ENCODE assay signal across 8 cellular contexts in genomic region chr2:102736174-102736606, GRCh38. TPM values are rescaled to one million over a fixed set of nuclear protein-coding genes. Genes with fewer than 3 reads are reported as not detected.
DNase-seq lines count a peak whose midpoint lies in the region; ATAC-seq and TF ChIP-seq lines count a peak whose summit lies in the region.

No MANE protein-coding gene starts in this region.

- TF ChIP-seq CTCF in GM13976 (IDR thresholded peaks at IDR 0.05; ENCODE audit: borderline replicate concordance, control extremely low read depth, extremely low read depth, insufficient read depth, missing control alignments), result no peak
- no peak for TF ChIP-seq CTCF in neutrophil (IDR thresholded peaks at IDR 0.05)

- H3K4me3 Mint-ChIP-seq in activated CD4-positive, alpha-beta T cell treated with anti-CD3 and anti-CD28 coated beads, Interleukin-2, amount 10 ng/mL, durations not matched to agents 7 days and 5 days, result peak overlapping the region; percentile 89

- peaks cover 6% of the 10 kb centered on the region for H3K36me3 Mint-ChIP-seq in activated CD4-positive, alpha-beta T cell treated with anti-CD3 and anti-CD28 coated beads, Interleukin-2, amount 10 ng/mL, durations not matched to agents 7 days and 5 days (ENCODE audit: low read depth)

- H3K9me3 Mint-ChIP-seq in activated CD4-positive, alpha-beta T cell treated with anti-CD3 and anti-CD28 coated beads, Interleukin-2, amount 10 ng/mL, durations not matched to agents 7 days and 5 days, result no peaks in the 10 kb centered on the region

- in situ Hi-C loops in ACHN (cut with HindIII; ENCODE audit: low pct_ligation_motif_present, low pct_unique_long_range_greater_than_20kb, low sequenced_read_pairs), result no loop called here
- in situ Hi-C loops in GM13976 (cut with MboI; ENCODE audit: low sequenced_read_pairs, unreplicated experiment), result no loop called here

- H3K27me3 ChIP-seq in neutrophil, result no peaks in the 10 kb centered on the region

- peaks cover 10% of the 10 kb centered on the region for H3K36me3 ChIP-seq in neutrophil

- CTCF ChIA-PET in activated CD4-positive, alpha-beta T cell treated with anti-CD3 and anti-CD28 coated beads, Interleukin-2, amount 10 ng/mL, durations not matched to agents 7 days and 5 days (lab: Charles Lee), result interaction anchor here (1.2 to 3.1 kb wide), 2 partner anchors 17 to 227 kb away, joined by 3 to 11 read pairs; no protein-coding TSS in a partner anchor

- peak overlapping the region; percentile 90 to 93 for H3K4me3 ChIP-seq in neutrophil (ENCODE audit: low read depth in 1 of 2, low read length in 1 of 2)

- ATAC-seq in HG02798 (IDR thresholded peaks at IDR 0.05; ENCODE audit: poor library complexity, unreplicated experiment), result peak; percentile 48

- peak overlapping the region; percentile 75 for H3K27ac ChIP-seq in neutrophil

- H3K27me3 Mint-ChIP-seq in activated CD4-positive, alpha-beta T cell treated with anti-CD3 and anti-CD28 coated beads, Interleukin-2, amount 10 ng/mL, durations not matched to agents 7 days and 5 days, result no peaks in the 10 kb centered on the region

- peak overlapping the region; percentile 92 for H3K27ac Mint-ChIP-seq in activated CD4-positive, alpha-beta T cell treated with anti-CD3 and anti-CD28 coated beads, Interleukin-2, amount 10 ng/mL, durations not matched to agents 7 days and 5 days

- POLR2A ChIA-PET in activated CD4-positive, alpha-beta T cell treated with anti-CD3 and anti-CD28 coated beads, Interleukin-2, amount 10 ng/mL, durations not matched to agents 7 days and 5 days (lab: Charles Lee), result no interaction called here

- DNase-seq in ACHN (peak; percentile 42), GM13976 (ENCODE audit: low spot score) (peak; percentile 64), NCI-H1105 treated with DMSO at 0.1 percent for 48 hours (lab: John Stamatoyannopoulos, UW) (peak; percentile 68), foreskin melanocyte (peak; percentile 4), NCI-H446 (lab: John Stamatoyannopoulos, UW) (no peak)
- peak; percentile 22 for DNase-seq in activated CD4-positive, alpha-beta T cell treated with anti-CD3 and anti-CD28 coated beads, Interleukin-2, amount 10 ng/mL, durations not matched to agents 7 days and 5 days

- peaks cover 19 to 27% of the 10 kb centered on the region in 2 experiments for H3K4me1 ChIP-seq in neutrophil (ENCODE audit: control insufficient read depth in 1 of 2, insufficient read depth in 1 of 2, low read depth in 1 of 2, low read length in 1 of 2)

- H3K4me1 Mint-ChIP-seq in activated CD4-positive, alpha-beta T cell treated with anti-CD3 and anti-CD28 coated beads, Interleukin-2, amount 10 ng/mL, durations not matched to agents 7 days and 5 days, result peaks cover 33% of the 10 kb centered on the region

- H3K9me3 ChIP-seq in neutrophil, result no peaks in the 10 kb centered on the region

RNA-seq across cellular contexts. Expression of gene TMEM182, which starts 25.6 kb away (rescaled TPM):
- total RNA-seq in activated CD4-positive, alpha-beta T cell treated with anti-CD3 and anti-CD28 coated beads, Interleukin-2, amount 10 ng/mL, durations not matched to agents 7 days and 5 days, result 1 to 10 TPM; 2.5 to 4.1 TPM

Comparison
In these comparisons a context has a peak if more than half of its experiments do, and no peak if none do; other contexts are left out.
1. DNase-seq: peak in ACHN (single experiment), GM13976 (single experiment), NCI-H1105 treated with DMSO at 0.1 percent for 48 hours (single experiment), activated CD4-positive, alpha-beta T cell treated with anti-CD3 and anti-CD28 coated beads, Interleukin-2, amount 10 ng/mL, durations not matched to agents 7 days and 5 days (single experiment) and foreskin melanocyte (single experiment); none in NCI-H446 (0 of 2).